In the genomic region with DNA sequence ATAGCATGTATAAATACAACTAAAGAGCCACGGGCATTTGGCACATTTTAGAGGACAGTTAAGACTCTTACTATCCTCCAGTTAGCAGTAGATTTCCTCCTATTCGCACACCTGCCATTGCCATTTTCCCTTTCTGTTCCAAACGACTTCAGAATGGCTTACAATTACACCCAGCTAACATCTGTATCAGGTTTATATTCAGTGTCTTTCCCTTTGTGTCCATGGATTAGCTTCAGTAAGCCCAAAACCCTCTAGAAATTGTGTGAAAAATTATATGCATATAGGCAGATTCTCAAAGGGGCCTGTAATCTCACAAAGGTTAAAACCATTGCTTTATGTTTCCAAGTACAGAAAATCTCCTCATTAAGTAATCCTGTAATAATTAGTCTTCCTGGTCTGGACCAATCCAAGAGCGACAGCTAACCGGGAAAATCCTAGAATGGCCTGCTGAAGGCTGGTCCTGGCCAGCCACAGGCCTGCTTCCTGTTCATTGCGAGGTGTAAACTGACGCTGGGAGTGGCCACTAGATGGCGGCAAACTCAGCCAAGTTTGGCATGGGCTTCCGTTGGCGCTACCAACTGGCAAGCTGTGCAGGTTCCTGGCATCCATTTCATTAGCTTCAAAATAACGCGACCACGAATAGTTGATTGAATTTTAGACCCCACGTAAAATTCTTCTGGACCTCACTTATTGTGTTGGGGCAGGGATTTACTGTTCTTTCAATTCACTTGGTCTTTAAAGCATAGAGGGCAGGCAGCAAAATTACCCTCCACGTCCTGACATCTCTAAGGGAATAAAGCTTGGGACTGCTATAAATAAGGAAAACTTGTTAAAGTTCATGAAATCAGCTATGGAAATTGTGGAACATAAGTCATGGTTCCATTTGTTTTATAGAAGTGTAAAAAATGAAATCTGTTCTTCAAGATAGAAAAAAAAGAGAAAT, we compare ENCODE assay signal across 1 cellular context.
TF ChIP-seq lines count a peak whose summit lies in the region.

No MANE protein-coding gene starts in this region.

TF ChIP-seq in K562, 482 proteins besides CTCF, POLR2A, EP300 and RAD21 (continued from another document):
- TF ChIP-seq, protein P1, sequence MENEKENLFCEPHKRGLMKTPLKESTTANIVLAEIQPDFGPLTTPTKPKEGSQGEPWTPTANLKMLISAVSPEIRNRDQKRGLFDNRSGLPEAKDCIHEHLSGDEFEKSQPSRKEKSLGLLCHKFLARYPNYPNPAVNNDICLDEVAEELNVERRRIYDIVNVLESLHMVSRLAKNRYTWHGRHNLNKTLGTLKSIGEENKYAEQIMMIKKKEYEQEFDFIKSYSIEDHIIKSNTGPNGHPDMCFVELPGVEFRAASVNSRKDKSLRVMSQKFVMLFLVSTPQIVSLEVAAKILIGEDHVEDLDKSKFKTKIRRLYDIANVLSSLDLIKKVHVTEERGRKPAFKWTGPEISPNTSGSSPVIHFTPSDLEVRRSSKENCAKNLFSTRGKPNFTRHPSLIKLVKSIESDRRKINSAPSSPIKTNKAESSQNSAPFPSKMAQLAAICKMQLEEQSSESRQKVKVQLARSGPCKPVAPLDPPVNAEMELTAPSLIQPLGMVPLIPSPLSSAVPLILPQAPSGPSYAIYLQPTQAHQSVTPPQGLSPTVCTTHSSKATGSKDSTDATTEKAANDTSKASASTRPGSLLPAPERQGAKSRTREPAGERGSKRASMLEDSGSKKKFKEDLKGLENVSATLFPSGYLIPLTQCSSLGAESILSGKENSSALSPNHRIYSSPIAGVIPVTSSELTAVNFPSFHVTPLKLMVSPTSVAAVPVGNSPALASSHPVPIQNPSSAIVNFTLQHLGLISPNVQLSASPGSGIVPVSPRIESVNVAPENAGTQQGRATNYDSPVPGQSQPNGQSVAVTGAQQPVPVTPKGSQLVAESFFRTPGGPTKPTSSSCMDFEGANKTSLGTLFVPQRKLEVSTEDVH (IDR thresholded peaks at IDR 0.05; ENCODE audit: low read depth, partially characterized antibody), result no peak
- TF ChIP-seq PYGO2 (tag; IDR thresholded peaks at IDR 0.05), result no peak
